Comparison of ENCODE assay signal across 10 cellular contexts in the genomic region with DNA sequence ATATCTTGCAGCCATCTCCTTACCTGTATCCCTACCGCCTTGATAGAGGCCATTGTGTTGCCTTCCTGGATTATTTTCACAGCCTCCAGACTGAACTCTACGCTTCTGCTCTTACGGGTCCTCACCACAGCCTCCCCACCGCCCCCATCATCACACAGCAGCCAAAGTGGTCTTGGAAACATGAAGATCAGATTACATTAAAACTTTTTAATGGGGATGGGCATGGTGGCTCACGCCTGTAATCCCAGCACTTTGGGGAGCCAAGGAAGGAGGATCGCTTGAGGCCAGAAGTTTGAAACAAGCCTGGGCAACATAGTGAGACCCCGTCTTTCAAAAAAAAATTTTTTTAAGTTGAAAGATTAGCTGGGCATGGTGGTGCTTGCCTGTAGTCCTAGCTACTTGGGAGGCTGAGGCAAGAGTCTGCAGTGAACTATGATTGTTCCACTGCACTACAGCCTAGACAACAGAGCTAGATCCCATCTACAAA.
DNase-seq lines count a peak whose midpoint lies in the region; ATAC-seq and TF ChIP-seq lines count a peak whose summit lies in the region.
"Had no signal": no experiment of that assay in that cellular context is flagged by ENCODE, and none has a peak within 500 bp of the region (broad histone marks: within the 10 kb centered on the region; RNA-seq: fewer than 3 reads in every experiment).

No MANE protein-coding gene starts in this region.

- no peak for TF ChIP-seq EP300 in SK-N-SH (IDR thresholded peaks at IDR 0.05; ENCODE audit: borderline replicate concordance in 1 of 2, low read depth in 1 of 2, low read length in 1 of 2)
- TF ChIP-seq EP300 in sigmoid colon (IDR thresholded peaks at IDR 0.05): no peak

- H3K4ac ChIP-seq in H9 (ENCODE audit: low read depth, low read length): no peak overlapping the region

- H3K23ac ChIP-seq in H9 (ENCODE audit: insufficient read length, low read depth, low read length): no peak overlapping the region

- no peaks in the 10 kb centered on the region for H3K4me1 Mint-ChIP-seq in H9
- no peaks in the 10 kb centered on the region for H3K4me1 Mint-ChIP-seq in CD4-positive, alpha-beta memory T cell

- H3K9me3 ChIP-seq in SK-N-SH: no peaks in the 10 kb centered on the region
- no peaks in the 10 kb centered on the region for H3K9me3 ChIP-seq in H9 (ENCODE audit: control insufficient read depth, low read depth, low read length)
- no peaks in the 10 kb centered on the region for H3K9me3 ChIP-seq in sigmoid colon
- no peaks in the 10 kb centered on the region for H3K9me3 ChIP-seq in CD4-positive, alpha-beta memory T cell (ENCODE audit: control insufficient read depth in 1 of 2, low read length in 2 of 2)

- peaks cover 0 to 6% of the 10 kb centered on the region in 2 experiments; a peak in 1 of 4 replicates for H3K4me1 ChIP-seq in SK-N-SH (ENCODE audit: control insufficient read depth in 1 of 2, insufficient read depth in 2 of 2, low read depth in 1 of 2, low read length in 1 of 2)
- H3K4me1 ChIP-seq in H9 (ENCODE audit: insufficient read depth, low read length): no peaks in the 10 kb centered on the region
- H3K4me1 ChIP-seq in sigmoid colon: peaks cover 0 to 40% (median 19%) of the 10 kb centered on the region in 4 donors
- no peaks in the 10 kb centered on the region for H3K4me1 ChIP-seq in CD4-positive, alpha-beta memory T cell (ENCODE audit: insufficient read depth, low read length)

- no peaks in the 10 kb centered on the region for H3F3A ChIP-seq in SK-N-SH (replicated peaks; ENCODE audit: insufficient read depth)

- TF ChIP-seq POLR2A in sigmoid colon (IDR thresholded peaks at IDR 0.05): no peak

- intact Hi-C loops in dorsolateral prefrontal cortex (cut with DNase I): no loop called here
- intact Hi-C loops in sigmoid colon (cut with DNase I): no loop called here
- intact Hi-C loops in CD4-positive, alpha-beta memory T cell (cut with micrococcal nuclease): no loop called here

- no peak overlapping the region for H2BK15ac ChIP-seq in H9 (ENCODE audit: low read depth, low read length)

- H3K4me2 ChIP-seq in SK-N-SH: no peak overlapping the region
- no peak overlapping the region for H3K4me2 ChIP-seq in H9 (ENCODE audit: insufficient read depth, insufficient read length, low read length)

- no peaks in the 10 kb centered on the region for H3K36me3 ChIP-seq in SK-N-SH (replicated peaks in 1 of 2; ENCODE audit: control insufficient read depth in 1 of 2, insufficient read depth in 2 of 2, low read length in 1 of 2)
- no peaks in the 10 kb centered on the region for H3K36me3 ChIP-seq in sigmoid colon
- H3K36me3 ChIP-seq in CD4-positive, alpha-beta memory T cell (ENCODE audit: insufficient read depth, low read length): no peaks in the 10 kb centered on the region

- no peak overlapping the region for H3K56ac ChIP-seq in H9 (ENCODE audit: insufficient read length, low read depth, low read length)

- H3K9me3 Mint-ChIP-seq in H9: no peaks in the 10 kb centered on the region
- H3K9me3 Mint-ChIP-seq in CD4-positive, alpha-beta memory T cell: peaks cover 0 to under 1% (median 0%) of the 10 kb centered on the region in 8 donors

- TF ChIP-seq RAD21 in SK-N-SH (IDR thresholded peaks at IDR 0.05; ENCODE audit: low read length): no peak

- H3K27me3 ChIP-seq in SK-N-SH (ENCODE audit: insufficient read depth): peaks cover 12% of the 10 kb centered on the region; the same call in 1 of the 2 replicates
- H3K27me3 ChIP-seq in H9 (ENCODE audit: insufficient read depth, low read length): no peaks in the 10 kb centered on the region
- peaks cover 0 to 5% (median 0%) of the 10 kb centered on the region in 45 donors for H3K27me3 ChIP-seq in dorsolateral prefrontal cortex
- H3K27me3 ChIP-seq in sigmoid colon: no peaks in the 10 kb centered on the region
- peaks cover 5% of the 10 kb centered on the region for H3K27me3 ChIP-seq in CD4-positive, alpha-beta memory T cell (ENCODE audit: insufficient read depth, low read length)

- 33% methylated on average over 7 of the region's 7 CpGs for WGBS in SK-N-SH (ENCODE audit: low lambda C conversion rate)
- no CpG with 5 or more reads among the region's 7 CpGs for WGBS in H9 (ENCODE audit: extremely low coverage, insufficient read length, low lambda C conversion rate)
- WGBS in sigmoid colon, 2 donors: 80 to 81% methylated on average over 7 of the region's 7 CpGs

- H2BK12ac ChIP-seq in H9 (ENCODE audit: insufficient read length, low read depth, low read length): no peak overlapping the region

- H4K5ac ChIP-seq in H9 (ENCODE audit: insufficient read length, low read depth, low read length): no peak overlapping the region

- no peak overlapping the region for H3K4me3 Mint-ChIP-seq in H9
- H3K4me3 Mint-ChIP-seq in CD4-positive, alpha-beta memory T cell: no peak overlapping the region

- H2BK5ac ChIP-seq in H9 (ENCODE audit: insufficient read length, low read length): no peak overlapping the region

- H2AFZ ChIP-seq in SK-N-SH (ENCODE audit: low read depth) (no peak overlapping the region), H9 (ENCODE audit: low read length) (no peak overlapping the region)

- CTCF ChIA-PET in SK-N-SH (lab: Yijun Ruan, JAX): interaction anchor here (0.7 to 0.9 kb wide), 2 partner anchors 8 to 316 kb away, joined by 3 read pairs; no protein-coding TSS in a partner anchor
- CTCF ChIA-PET in CD4-positive, alpha-beta memory T cell (lab: Charles Lee; ENCODE audit: partially characterized antibody): no interaction called here

- POLR2A ChIA-PET in SK-N-SH (lab: Yijun Ruan, JAX): no interaction called here
- POLR2A ChIA-PET in CD4-positive, alpha-beta memory T cell (lab: Charles Lee; ENCODE audit: partially characterized antibody): no interaction called here

- H3K23me2 ChIP-seq in H9 (ENCODE audit: insufficient read length, low read depth, low read length, poor library complexity, severe bottlenecking): no peaks in the 10 kb centered on the region

- H3K36me3 Mint-ChIP-seq in H9 (ENCODE audit: insufficient read depth in 1 of 3, low read depth in 3 of 3): no peaks in the 10 kb centered on the region
- H3K36me3 Mint-ChIP-seq in CD4-positive, alpha-beta memory T cell: no peaks in the 10 kb centered on the region

- H3K27ac ChIP-seq in SK-N-SH (ENCODE audit: low read depth in 2 of 2, low read length in 1 of 2) (no peak overlapping the region), H9 (ENCODE audit: insufficient read length, low read depth, low read length) (no peak overlapping the region), dorsolateral prefrontal cortex (peak overlapping the region in 37 of 59 donors; percentile 1 to 76 (median 36)), sigmoid colon (peak overlapping the region in 2 of 4 donors; percentile 50 to 61)
- H3K27ac ChIP-seq in CD4-positive, alpha-beta memory T cell (ENCODE audit: low read depth, low read length): no peak overlapping the region

- H3K4me3 ChIP-seq in SK-N-SH (ENCODE audit: low read depth in 2 of 2, low read length in 1 of 2) (no peak overlapping the region), dorsolateral prefrontal cortex (no peak overlapping the region), sigmoid colon (no peak overlapping the region)
- H3K4me3 ChIP-seq in CD4-positive, alpha-beta memory T cell (ENCODE audit: low read length in 2 of 2): no peak overlapping the region

- no peak overlapping the region for H3K9ac ChIP-seq in SK-N-SH
- no peak overlapping the region for H3K9ac ChIP-seq in H9 (ENCODE audit: extremely low read depth, insufficient read length, low read length)

- no peak overlapping the region for H3K18ac ChIP-seq in H9 (ENCODE audit: insufficient read length, low read depth, low read length)

- no peak overlapping the region for H3K27ac Mint-ChIP-seq in H9
- H3K27ac Mint-ChIP-seq in CD4-positive, alpha-beta memory T cell: no peak overlapping the region

- H4K8ac ChIP-seq in H9 (replicated peaks; ENCODE audit: insufficient read length, low read depth, low read length): no peak overlapping the region

- H3K79me1 ChIP-seq in H9 (ENCODE audit: insufficient read depth, low read depth, low read length, poor library complexity, severe bottlenecking): no peaks in the 10 kb centered on the region

- H2AK5ac ChIP-seq in H9 (ENCODE audit: insufficient read length, low read length): no peak overlapping the region

- no peaks in the 10 kb centered on the region for H3K9me2 ChIP-seq in SK-N-SH

- H3K27me3 Mint-ChIP-seq in H9 (ENCODE audit: low read depth): no peaks in the 10 kb centered on the region
- peaks cover 3 to 5% of the 10 kb centered on the region in 2 donors for H3K27me3 Mint-ChIP-seq in CD4-positive, alpha-beta memory T cell

- no peak overlapping the region for H2BK120ac ChIP-seq in H9 (ENCODE audit: low read depth, low read length, poor library complexity, severe bottlenecking)

- TF ChIP-seq CTCF in SK-N-SH (IDR thresholded peaks at IDR 0.05): no peak
- no peak for TF ChIP-seq CTCF in H9 (conservative IDR thresholded peaks at IDR 0.05)
- no peak for TF ChIP-seq CTCF in dorsolateral prefrontal cortex (IDR thresholded peaks at IDR 0.05 in 54 of 56, conservative IDR thresholded peaks at IDR 0.05 in 2 of 56; ENCODE audit: low read depth in 1 of 56, partially characterized antibody in 56 of 56)
- TF ChIP-seq CTCF in sigmoid colon (IDR thresholded peaks at IDR 0.05): no peak

- no peak overlapping the region for H3T11ph ChIP-seq in H9 (ENCODE audit: low read length)

- ATAC-seq in SK-N-SH treated with all-trans-retinoic acid at 6 μM for 48 hours: no peak
- ATAC-seq in HG03039 (IDR thresholded peaks at IDR 0.05; ENCODE audit: unreplicated experiment): no peak

- H4K91ac ChIP-seq in H9 (ENCODE audit: insufficient read length, low read depth, low read length): no peak overlapping the region

- no peak overlapping the region for H2BK20ac ChIP-seq in H9 (ENCODE audit: low read depth, low read length, poor library complexity, severe bottlenecking)

- H3K79me2 ChIP-seq in SK-N-SH (ENCODE audit: insufficient read depth): no peaks in the 10 kb centered on the region
- H3K79me2 ChIP-seq in H9 (ENCODE audit: insufficient read depth, low read length): no peaks in the 10 kb centered on the region

- no peak overlapping the region for H3K14ac ChIP-seq in H9 (ENCODE audit: insufficient read depth, low read length)

- no peak for DNase-seq in SK-N-SH
- peak; percentile 21 for DNase-seq in H9
- no peak for DNase-seq in dorsolateral prefrontal cortex
- peak; percentile 64 for DNase-seq in sigmoid colon
- no peak for DNase-seq in CD4-positive, alpha-beta memory T cell
- DNase-seq: DMS53, GF-D8, H7 had no signal

- H4K20me1 ChIP-seq in SK-N-SH (ENCODE audit: insufficient read depth): no peaks in the 10 kb centered on the region
- no peaks in the 10 kb centered on the region for H4K20me1 ChIP-seq in H9 (ENCODE audit: control insufficient read depth, insufficient read depth, insufficient read length)

TF ChIP-seq in SK-N-SH, 30 proteins besides CTCF, POLR2A, EP300 and RAD21:
- TF ChIP-seq MXI1 (IDR thresholded peaks at IDR 0.05; ENCODE audit: low read depth, low read length) (no peak), GATA2 (CRISPR knock-in tag; IDR thresholded peaks at IDR 0.05) (0 out of 2 replicates have a peak, but pooled peaks have one; percentile 7)

TF ChIP-seq in SK-N-SH treated with all-trans-retinoic acid at 6 μM for 48 hours, 23 proteins besides CTCF, POLR2A, EP300 and RAD21 (continues in another document):
- TF ChIP-seq ZNF70 (CRISPR knock-in tag; IDR thresholded peaks at IDR 0.05): no peak

Comparison
In these comparisons a context has a peak if more than half of its experiments do, and no peak if none do; other contexts are left out.
1. DNase-seq: peak in H9 (single experiment) and sigmoid colon (single experiment); none in SK-N-SH (single experiment), dorsolateral prefrontal cortex (0 of 10) and CD4-positive, alpha-beta memory T cell (0 of 5).
2. H3K27ac ChIP-seq: peak in dorsolateral prefrontal cortex (37 of 59); none in SK-N-SH (0 of 2), H9 (single experiment) and CD4-positive, alpha-beta memory T cell (single experiment).